ENCODE assay signal across 19 cellular contexts in the genomic region with DNA sequence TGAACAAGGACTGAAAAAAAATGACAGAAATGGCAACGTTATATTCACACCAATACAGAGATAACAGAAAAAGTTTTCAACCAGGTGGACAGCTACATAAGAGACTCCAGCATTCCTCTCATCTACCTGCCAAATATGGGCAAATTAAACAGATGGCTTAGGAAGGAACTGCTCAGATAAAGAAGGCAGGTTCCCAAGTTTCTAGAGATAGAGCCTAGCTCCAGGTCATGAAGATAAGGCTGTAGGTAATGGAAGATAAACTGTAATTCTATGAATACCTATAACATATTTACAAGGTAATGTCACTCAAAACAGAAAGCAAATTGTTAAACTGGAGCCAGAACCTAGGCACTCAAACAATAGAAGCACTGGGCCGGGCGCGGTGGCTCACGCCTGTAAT. TPM values are rescaled to one million over a fixed set of nuclear protein-coding genes. Genes with fewer than 3 reads are reported as not detected.
A peak's percentile ranks its signal among the peaks of the same experiment; 100 is the strongest.
DNase-seq lines count a peak whose midpoint lies in the region; ATAC-seq and TF ChIP-seq lines count a peak whose summit lies in the region.
"Had no signal": no experiment of that assay in that cellular context is flagged by ENCODE, and none has a peak within 500 bp of the region (broad histone marks: within the 10 kb centered on the region; RNA-seq: fewer than 3 reads in every experiment).

No MANE protein-coding gene starts in this region.

- no peaks in the 10 kb centered on the region for H3K9me3 Mint-ChIP-seq in WTC11
- no peaks in the 10 kb centered on the region for H3K9me3 Mint-ChIP-seq in endothelial cell (ENCODE audit: unreplicated experiment)
- H3K9me3 Mint-ChIP-seq: nephron had no signal

- H3K9ac ChIP-seq in skeletal muscle tissue (ENCODE audit: low read depth in 1 of 3, low read length in 3 of 3) = no peak overlapping the region

- H3K4me1 ChIP-seq in heart right ventricle (peaks cover 3 to 48% (median 41%) of the 10 kb centered on the region in 9 donors), skeletal muscle tissue (ENCODE audit: control insufficient read depth in 3 of 3, insufficient read depth in 3 of 3, low read length in 3 of 3) (peaks cover 36 to 49% (median 47%) of the 10 kb centered on the region in 3 donors), sigmoid colon (peaks cover 0 to 44% (median 37%) of the 10 kb centered on the region in 4 donors), upper lobe of right lung (peaks cover 7% of the 10 kb centered on the region)

- intact Hi-C loops in heart right ventricle (cut with DNase I) (no loop called here), left cardiac atrium (cut with DNase I) (no loop called here), sigmoid colon (cut with DNase I) (no loop called here), upper lobe of right lung (cut with DNase I) (no loop called here)

- H3K4me3 Mint-ChIP-seq in WTC11 (no peak overlapping the region), endothelial cell (ENCODE audit: unreplicated experiment) (peak overlapping the region; percentile 5)
- H3K4me3 Mint-ChIP-seq: nephron had no signal

- TF ChIP-seq CTCF in heart right ventricle (IDR thresholded peaks at IDR 0.05) = no peak
- no peak for TF ChIP-seq CTCF in WTC11 (IDR thresholded peaks at IDR 0.05)
- no peak for TF ChIP-seq CTCF in endothelial cell (IDR thresholded peaks at IDR 0.05; ENCODE audit: unreplicated experiment)
- no peak for TF ChIP-seq CTCF in sigmoid colon (IDR thresholded peaks at IDR 0.05)
- no peak for TF ChIP-seq CTCF in upper lobe of right lung (IDR thresholded peaks at IDR 0.05)

- peaks cover 0 to 100% (median 65%) of the 10 kb centered on the region in 9 donors for H3K36me3 ChIP-seq in heart right ventricle
- H3K36me3 ChIP-seq in skeletal muscle tissue (ENCODE audit: control insufficient read depth in 3 of 3, insufficient read depth in 3 of 3, low read length in 3 of 3) = peaks cover 19 to 41% (median 36%) of the 10 kb centered on the region in 3 donors
- H3K36me3 ChIP-seq in sigmoid colon = peaks cover 9 to 82% (median 16%) of the 10 kb centered on the region in 4 donors
- H3K36me3 ChIP-seq in upper lobe of right lung = peaks cover 99% of the 10 kb centered on the region

- no peak overlapping the region for H3K4me3 ChIP-seq in heart right ventricle
- no peak overlapping the region for H3K4me3 ChIP-seq in skeletal muscle tissue (ENCODE audit: low read length in 3 of 3)
- no peak overlapping the region for H3K4me3 ChIP-seq in sigmoid colon
- no peak overlapping the region for H3K4me3 ChIP-seq in upper lobe of right lung
- H3K4me3 ChIP-seq: SK-N-MC had no signal

- no peak for TF ChIP-seq POLR2A in sigmoid colon (IDR thresholded peaks at IDR 0.05)

- ATAC-seq in heart right ventricle = no peak
- no peak for ATAC-seq in left cardiac atrium
- no peak for ATAC-seq in WTC11
- no peak for ATAC-seq in upper lobe of right lung
- ATAC-seq: activated CD4-positive, CD25-positive, alpha-beta regulatory T cell treated with anti-CD3 and anti-CD28 coated beads, Interleukin-2, amount 50 U/mL, for 24 hours had no signal

- POLR2A ChIA-PET in WTC11 (lab: Charles Lee) = no interaction called here

- no peaks in the 10 kb centered on the region for H3K9me3 ChIP-seq in heart right ventricle
- H3K9me3 ChIP-seq in skeletal muscle tissue (ENCODE audit: control insufficient read depth in 3 of 3, low read length in 3 of 3) = no peaks in the 10 kb centered on the region
- H3K9me3 ChIP-seq in sigmoid colon = no peaks in the 10 kb centered on the region
- H3K9me3 ChIP-seq in upper lobe of right lung = no peaks in the 10 kb centered on the region

- H3K27ac Mint-ChIP-seq in WTC11 (peak overlapping the region; percentile 79; the same call in 1 of the 2 replicates), endothelial cell (ENCODE audit: unreplicated experiment) (no peak overlapping the region)

- H3K4me1 Mint-ChIP-seq in WTC11 = no peaks in the 10 kb centered on the region
- peaks cover 11% of the 10 kb centered on the region for H3K4me1 Mint-ChIP-seq in endothelial cell (ENCODE audit: unreplicated experiment)

- CTCF ChIA-PET in WTC11 (lab: Charles Lee) = no interaction called here

- H3K27me3 ChIP-seq in heart right ventricle = no peaks in the 10 kb centered on the region
- no peaks in the 10 kb centered on the region for H3K27me3 ChIP-seq in skeletal muscle tissue (ENCODE audit: control insufficient read depth in 3 of 3, insufficient read depth in 3 of 3, low read length in 3 of 3)
- no peaks in the 10 kb centered on the region for H3K27me3 ChIP-seq in sigmoid colon
- no peaks in the 10 kb centered on the region for H3K27me3 ChIP-seq in upper lobe of right lung

- H3K27ac ChIP-seq in heart right ventricle (peak overlapping the region in 9 of 10 donors; percentile 65 to 83 (median 73)), skeletal muscle tissue (ENCODE audit: low read depth, low read length) (peak overlapping the region; percentile 71), sigmoid colon (no peak overlapping the region), upper lobe of right lung (no peak overlapping the region)
- H3K27ac ChIP-seq: SK-N-MC had no signal

- DNase-seq in heart right ventricle (no peak), left cardiac atrium (no peak), WTC11 (ENCODE audit: low spot score) (no peak), endothelial cell (ENCODE audit: low spot score) (no peak), sigmoid colon (no peak), NCI-H446 treated with DMSO at 0.1 percent for 48 hours (lab: John Stamatoyannopoulos, UW) (no peak), upper lobe of right lung (no peak)
- DNase-seq: activated CD8-positive, alpha-beta memory T cell treated with anti-CD3 and anti-CD28 coated beads, Interleukin-2, amount 50 U/mL, for 48 hours; DND-41; effector CD4-positive, alpha-beta T cell; head of caudate nucleus; NCI-H1436; NCI-H2171; NCI-H774; stimulated activated naive CD4-positive, alpha-beta T cell had no signal

- WGBS in heart right ventricle, 2 donors = 88 to 90% methylated on average over 5 of the region's 5 CpGs
- WGBS in sigmoid colon, 2 donors = 81 to 89% methylated on average over 5 of the region's 5 CpGs

- H3K27me3 Mint-ChIP-seq in WTC11 (ENCODE audit: low read depth) (no peaks in the 10 kb centered on the region), endothelial cell (ENCODE audit: unreplicated experiment) (peaks cover 2% of the 10 kb centered on the region)

- TF ChIP-seq EP300 in sigmoid colon (IDR thresholded peaks at IDR 0.05) = no peak

- H3K36me3 Mint-ChIP-seq in WTC11 = peaks cover 39% of the 10 kb centered on the region
- peaks cover 44% of the 10 kb centered on the region for H3K36me3 Mint-ChIP-seq in endothelial cell (ENCODE audit: low read depth, unreplicated experiment)

TF ChIP-seq in WTC11, 78 proteins besides CTCF, POLR2A, EP300 and RAD21 (continues in another document):
- TF ChIP-seq FOXP1 (CRISPR knock-in tag; IDR thresholded peaks at IDR 0.05; ENCODE audit: borderline replicate concordance) (no peak), TCF7 (CRISPR knock-in tag; IDR thresholded peaks at IDR 0.05; ENCODE audit: low read depth) (no peak)
- TF ChIP-seq, protein P1, sequence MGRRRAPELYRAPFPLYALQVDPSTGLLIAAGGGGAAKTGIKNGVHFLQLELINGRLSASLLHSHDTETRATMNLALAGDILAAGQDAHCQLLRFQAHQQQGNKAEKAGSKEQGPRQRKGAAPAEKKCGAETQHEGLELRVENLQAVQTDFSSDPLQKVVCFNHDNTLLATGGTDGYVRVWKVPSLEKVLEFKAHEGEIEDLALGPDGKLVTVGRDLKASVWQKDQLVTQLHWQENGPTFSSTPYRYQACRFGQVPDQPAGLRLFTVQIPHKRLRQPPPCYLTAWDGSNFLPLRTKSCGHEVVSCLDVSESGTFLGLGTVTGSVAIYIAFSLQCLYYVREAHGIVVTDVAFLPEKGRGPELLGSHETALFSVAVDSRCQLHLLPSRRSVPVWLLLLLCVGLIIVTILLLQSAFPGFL (CRISPR knock-in tag; IDR thresholded peaks at IDR 0.05; ENCODE audit: borderline replicate concordance) = no peak

RNA-seq across cellular contexts. Expression of gene GIT2, which starts 42.5 kb away (rescaled TPM):
- total RNA-seq in heart right ventricle = 10 to 100 TPM; 31.7 to 44.9 (median 40.1) TPM
- polyA plus RNA-seq in heart right ventricle = 10 to 100 TPM; 17.8 to 21.5 TPM
- 10 to 100 TPM; 34.5 to 35.3 TPM for total RNA-seq in left cardiac atrium
- 21.4 to 22.3 TPM (median 21.7 TPM) in 3 replicates for total RNA-seq in WTC11 (2021)
- 89.1 TPM for total RNA-seq in endothelial cell (ENCODE audit: unreplicated experiment)
- total RNA-seq in skeletal muscle tissue = 37.6 TPM
- 10 to 100 TPM; 26.7 to 54.6 (median 35.1) TPM for total RNA-seq in sigmoid colon
- polyA plus RNA-seq in sigmoid colon = 10 to 100 TPM in 1 of 3 donors, 1 to 10 TPM in 2; 6.0 to 25.2 (median 7.9) TPM
- total RNA-seq in upper lobe of right lung = 52.1 TPM

RNA-seq across cellular contexts. Expression of gene ANKRD13A, which starts 45.6 kb away (rescaled TPM):
- total RNA-seq in heart right ventricle = 10 to 100 TPM; 15.3 to 29.0 (median 18.6) TPM
- 10 to 100 TPM; 14.0 to 25.7 TPM for polyA plus RNA-seq in heart right ventricle
- 10 to 100 TPM; 18.7 to 20.4 TPM for total RNA-seq in left cardiac atrium
- total RNA-seq in WTC11 (2021) = 17.6 to 22.4 TPM (median 18.3 TPM) in 3 replicates
- total RNA-seq in endothelial cell (ENCODE audit: unreplicated experiment) = 55.4 TPM
- 52.2 TPM for total RNA-seq in skeletal muscle tissue
- 10 to 100 TPM; 72.4 to 85.3 (median 76.0) TPM for total RNA-seq in sigmoid colon
- 10 to 100 TPM; 21.6 to 37.5 (median 31.3) TPM for polyA plus RNA-seq in sigmoid colon
- total RNA-seq in upper lobe of right lung = 54.0 TPM

RNA-seq across cellular contexts. Expression of gene TCHP, which starts 53.6 kb away (rescaled TPM):
- total RNA-seq in heart right ventricle (10 to 100 TPM in 4 of 10 donors, 1 to 10 TPM in 6; 7.0 to 14.1 (median 9.1) TPM), left cardiac atrium (10 to 100 TPM; 10.9 to 11.5 TPM), WTC11 (2021) (7.9 to 10.1 TPM (median 10.0 TPM) in 3 replicates), endothelial cell (ENCODE audit: unreplicated experiment) (20.8 TPM), skeletal muscle tissue (3.7 TPM), sigmoid colon (10 to 100 TPM; 12.8 to 42.9 (median 16.3) TPM), upper lobe of right lung (16.5 TPM)
- polyA plus RNA-seq in heart right ventricle (10 to 100 TPM in 1 of 2 donors, 1 to 10 TPM in 1; 7.3 to 13.2 TPM), sigmoid colon (10 to 100 TPM; 12.5 to 18.1 (median 13.8) TPM)

Comparison
In these comparisons a context has a peak if more than half of its experiments do, and no peak if none do; other contexts are left out.
1. H3K27ac ChIP-seq: peak in heart right ventricle (9 of 10) and skeletal muscle tissue (single experiment); none in sigmoid colon (0 of 4) and upper lobe of right lung (single experiment).